ENCODE assay signal across 15 cellular contexts in the genomic region with DNA sequence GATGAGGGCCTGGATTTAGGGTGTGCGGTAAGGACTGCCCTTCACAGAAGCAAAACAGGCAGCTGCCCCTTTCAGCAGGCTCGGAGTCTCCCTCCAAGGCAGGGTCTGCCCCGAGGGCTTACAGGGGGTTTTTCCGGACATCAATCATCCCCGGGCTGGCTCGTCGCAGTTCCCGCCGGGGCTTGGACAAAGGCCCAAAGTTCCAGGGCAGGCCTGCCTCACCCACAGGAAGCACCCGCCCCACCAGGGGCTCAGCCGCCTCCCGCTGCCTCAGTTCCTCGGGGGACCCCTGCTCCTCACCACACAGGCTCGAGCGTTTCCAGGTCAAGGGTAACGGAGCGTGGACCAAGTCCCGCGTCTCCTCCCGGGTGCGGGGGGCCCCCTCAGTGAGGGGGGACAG. TPM values are rescaled to one million over a fixed set of nuclear protein-coding genes. Genes with fewer than 3 reads are reported as not detected.
"Had no signal": no experiment of that assay in that cellular context is flagged by ENCODE, and none has a peak within 500 bp of the region (broad histone marks: within the 10 kb centered on the region; RNA-seq: fewer than 3 reads in every experiment).

No MANE protein-coding gene starts in this region.

- H3K9ac ChIP-seq: parathyroid adenoma had no signal

- H3K79me2 ChIP-seq: parathyroid adenoma had no signal

- H2AFZ ChIP-seq: parathyroid adenoma had no signal

- ATAC-seq: activated CD8-positive, alpha-beta T cell treated with anti-CD3 and anti-CD28 coated beads, Interleukin-2, amount 10 ng/mL, durations not matched to agents 7 days and 5 days; effector memory CD8-positive, alpha-beta T cell; left cardiac atrium; lower lobe of right lung had no signal

- DNase-seq: activated CD4-positive, alpha-beta T cell treated with anti-CD3 and anti-CD28 coated beads for 4 hours; activated CD8-positive, alpha-beta T cell treated with anti-CD3 and anti-CD28 coated beads, Interleukin-2, amount 10 ng/mL, durations not matched to agents 7 days and 5 days; activated naive CD4-positive, alpha-beta T cell treated with anti-CD3 and anti-CD28 coated beads, Interleukin-2, amount 50 U/mL, for 16 hours; adrenal gland; effector memory CD8-positive, alpha-beta T cell; erythroblast; hypothalamus; left cardiac atrium; lower lobe of right lung; naive B cell; thyroid gland had no signal

- H3K4me1 ChIP-seq: adrenal gland, lower lobe of right lung, parathyroid adenoma, thyroid gland, vagina had no signal

- H3K9me3 ChIP-seq: adrenal gland, lower lobe of right lung, thyroid gland, vagina had no signal

- H3K4me3 Mint-ChIP-seq: activated CD8-positive, alpha-beta T cell treated with anti-CD3 and anti-CD28 coated beads, Interleukin-2, amount 10 ng/mL, durations not matched to agents 7 days and 5 days; central memory CD8-positive, alpha-beta T cell; effector memory CD8-positive, alpha-beta T cell; naive B cell had no signal

- H3K27ac Mint-ChIP-seq: activated CD8-positive, alpha-beta T cell treated with anti-CD3 and anti-CD28 coated beads, Interleukin-2, amount 10 ng/mL, durations not matched to agents 7 days and 5 days; effector memory CD8-positive, alpha-beta T cell had no signal

- H3K36me3 Mint-ChIP-seq: naive B cell had no signal

- H3K27me3 ChIP-seq: adrenal gland, thyroid gland, vagina had no signal

- H3K9me3 Mint-ChIP-seq: central memory CD8-positive, alpha-beta T cell; effector memory CD8-positive, alpha-beta T cell had no signal

- H3K27me3 Mint-ChIP-seq: naive B cell had no signal

- H3K4me3 ChIP-seq: adrenal gland, lower lobe of right lung, thyroid gland, vagina had no signal

- H3K27ac ChIP-seq: adrenal gland, lower lobe of right lung, parathyroid adenoma, thyroid gland, vagina, VCaP had no signal

- H3K4me1 Mint-ChIP-seq: central memory CD8-positive, alpha-beta T cell; naive B cell had no signal

RNA-seq across cellular contexts. Expression of a gene that starts 50.9 kb away (rescaled TPM):
- total RNA-seq: activated CD8-positive, alpha-beta T cell treated with anti-CD3 and anti-CD28 coated beads, Interleukin-2, amount 10 ng/mL, durations not matched to agents 7 days and 5 days had no signal
